1 cellular context compared by ENCODE assay signal in the genomic region with DNA sequence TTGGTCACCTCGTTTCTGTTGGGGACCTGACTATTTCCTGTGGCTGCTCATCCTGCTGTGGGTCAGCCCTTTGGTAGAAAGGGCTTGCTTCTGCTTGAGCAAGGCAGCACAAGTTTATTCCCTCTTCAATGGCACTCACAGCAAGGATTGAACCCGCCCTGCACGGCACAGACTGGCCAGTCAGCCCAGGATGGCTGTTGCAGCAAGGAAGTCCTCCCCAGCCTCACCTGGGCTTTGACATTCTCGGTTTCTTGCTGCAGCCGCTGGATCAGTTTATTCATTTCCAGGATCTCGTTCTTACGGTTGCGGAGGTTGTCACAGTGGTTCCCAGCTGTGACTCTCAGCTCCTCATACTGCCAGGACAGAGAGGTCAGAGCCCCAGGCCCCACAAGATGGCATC.
TF ChIP-seq lines count a peak whose summit lies in the region.

No MANE protein-coding gene starts in this region.

TF ChIP-seq in WTC11, 78 proteins besides CTCF, POLR2A, EP300 and RAD21 (continued from another document):
- TF ChIP-seq, protein P1, sequence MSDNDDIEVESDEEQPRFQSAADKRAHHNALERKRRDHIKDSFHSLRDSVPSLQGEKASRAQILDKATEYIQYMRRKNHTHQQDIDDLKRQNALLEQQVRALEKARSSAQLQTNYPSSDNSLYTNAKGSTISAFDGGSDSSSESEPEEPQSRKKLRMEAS (CRISPR knock-in tag; IDR thresholded peaks at IDR 0.05), result 0 out of 2 replicates have a peak, but pooled peaks have one; percentile 9
